8 cellular contexts compared by ENCODE assay signal in genomic region chr5:98928802-98929122, GRCh38. TPM values are rescaled to one million over a fixed set of nuclear protein-coding genes. Genes with fewer than 3 reads are reported as not detected.
DNase-seq lines count a peak whose midpoint lies in the region; ATAC-seq and TF ChIP-seq lines count a peak whose summit lies in the region.

Gene CHD1 (minus strand): TSS chr5:98929007. CDS start chr5:98926386, 2,621 bp downstream.

- H3K27me3 ChIP-seq in layer of hippocampus (ENCODE audit: control insufficient read depth, insufficient read depth, low read length): no peaks in the 10 kb centered on the region

- peak within 1 kb of the TSS; percentile 99 for H3K27ac ChIP-seq in layer of hippocampus (ENCODE audit: low read depth, low read length)

- TF ChIP-seq POLR2A in GM19193 (IDR thresholded peaks at IDR 0.05; ENCODE audit: extremely low read depth, insufficient read depth, insufficient read length): peak; percentile 79

- DNase-seq in Ammon's horn (ENCODE audit: low spot score): peak; percentile 97
- DNase-seq in NCI-H510A (lab: John Stamatoyannopoulos, UW): peak; percentile 86
- peak; percentile 93 for DNase-seq in activated CD4-positive, alpha-beta T cell treated with anti-CD3 and anti-CD28 coated beads for 1 hour
- DNase-seq in cerebellum (ENCODE audit: low spot score): peak; percentile 96
- peak; percentile 87 to 88 (median 88) for DNase-seq in stimulated activated CD4-positive, alpha-beta T cell treated with anti-CD3 and anti-CD28 coated beads, Interleukin-1b, Interleukin-23, amount 100 ng/mL, for 24 hours (ENCODE audit: low read depth in 4 of 4, low spot score in 1 of 4)

- ATAC-seq in HG03378 (IDR thresholded peaks at IDR 0.05; ENCODE audit: unreplicated experiment): peak; percentile 26

RNA-seq across cellular contexts. Expression of gene CHD1, which starts in this region (rescaled TPM):
- total RNA-seq in cerebellum: 108 TPM

Comparison
In these comparisons a context has a peak if more than half of its experiments do, and no peak if none do; other contexts are left out.
1. Peak in every context shown above with its lines: DNase-seq, ATAC-seq and H3K27ac ChIP-seq.